In the genomic region with DNA sequence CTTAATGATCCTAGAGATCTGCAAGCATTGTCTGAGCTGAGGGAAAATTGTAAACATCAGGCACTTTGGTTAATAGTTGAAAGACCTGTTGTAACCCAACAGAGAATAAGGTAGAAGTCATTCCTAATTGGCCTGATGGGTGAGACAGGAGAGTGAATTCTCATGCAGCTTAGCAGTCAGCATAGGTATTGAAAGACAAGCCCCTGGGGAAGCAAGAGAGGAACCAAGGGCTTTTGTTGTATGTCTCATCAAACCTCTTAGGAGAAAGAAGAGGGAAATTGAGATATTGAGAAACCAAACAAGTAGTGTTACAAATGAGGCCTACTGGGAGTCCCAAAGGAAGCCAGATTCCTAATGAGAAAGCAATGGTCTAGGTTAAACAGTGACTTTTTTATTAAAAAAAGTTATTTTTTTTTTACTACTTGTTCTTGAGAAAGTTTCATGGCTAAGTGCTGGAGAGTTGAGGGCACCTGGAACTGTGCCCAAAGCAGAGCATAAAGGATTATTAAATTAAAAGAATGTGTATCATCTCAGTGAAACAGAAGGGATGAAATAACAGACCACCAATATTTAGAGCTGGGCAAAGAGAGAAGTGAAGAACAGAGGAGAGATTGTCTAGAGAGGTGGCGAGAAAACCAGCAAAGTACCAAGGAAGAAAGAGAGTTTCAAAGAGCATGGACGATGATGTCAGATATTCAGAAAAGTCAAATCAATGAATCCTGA, we compare ENCODE assay signal across 16 cellular contexts.
DNase-seq lines count a peak whose midpoint lies in the region; ATAC-seq, FAIRE-seq and TF ChIP-seq lines count a peak whose summit lies in the region.
"Had no signal": no experiment of that assay in that cellular context is flagged by ENCODE, and none has a peak within 500 bp of the region (broad histone marks: within the 10 kb centered on the region; RNA-seq: fewer than 3 reads in every experiment).

No MANE protein-coding gene starts in this region.

- ATAC-seq in HepG2 (no peak; the same call in 2 of the 3 replicates), HG03175 (IDR thresholded peaks at IDR 0.05; ENCODE audit: unreplicated experiment) (no peak), GM19397 (IDR thresholded peaks at IDR 0.05; ENCODE audit: unreplicated experiment) (no peak)
- ATAC-seq: activated CD4-positive, CD25-positive, alpha-beta regulatory T cell treated with anti-CD3 and anti-CD28 coated beads, Interleukin-2, amount 50 U/mL, for 24 hours; left lung had no signal

- H3K4me1 ChIP-seq in BLaER1 (peaks cover 25% of the 10 kb centered on the region), H9 (ENCODE audit: insufficient read depth, low read length) (peaks cover 3% of the 10 kb centered on the region; the same call in 1 of the 2 replicates), HepG2 (ENCODE audit: insufficient read depth, low read length) (peaks cover 60% of the 10 kb centered on the region), tibial artery (peaks cover 0 to 25% (median 8%) of the 10 kb centered on the region in 4 donors)
- H3K4me1 ChIP-seq: left lung had no signal

- H2AK5ac ChIP-seq in H9 (ENCODE audit: insufficient read length, low read length): no peak overlapping the region

- TF ChIP-seq POLR2A in HepG2 (IDR thresholded peaks at IDR 0.05; ENCODE audit: insufficient read depth in 1 of 2, low read depth in 2 of 2, low read length in 2 of 2): no peak
- no peak for TF ChIP-seq POLR2A in GM12891 (IDR thresholded peaks at IDR 0.05; ENCODE audit: low read depth, low read length)

- no peak overlapping the region for H3K56ac ChIP-seq in H9 (ENCODE audit: insufficient read length, low read depth, low read length)

- H3K36me3 ChIP-seq in BLaER1 (peaks cover 36% of the 10 kb centered on the region), HepG2 (replicated peaks in 1 of 2; ENCODE audit: control insufficient read depth in 1 of 2, insufficient read depth in 2 of 2, low read length in 2 of 2) (no peaks in the 10 kb centered on the region), tibial artery (no peaks in the 10 kb centered on the region)
- H3K36me3 ChIP-seq: left lung, ovary had no signal

- H3K27ac ChIP-seq in BLaER1 (0 out of 2 replicates have a peak overlapping the region, but pooled peaks have one; percentile 14), H9 (ENCODE audit: insufficient read length, low read depth, low read length) (no peak overlapping the region), HepG2 (ENCODE audit: extremely low read length, insufficient read depth, low read length) (no peak overlapping the region), tibial artery (no peak overlapping the region)
- H3K27ac ChIP-seq: left lung, ovary had no signal

- H4K20me1 ChIP-seq in BLaER1 (no peaks in the 10 kb centered on the region), H9 (ENCODE audit: control insufficient read depth, insufficient read depth, insufficient read length) (no peaks in the 10 kb centered on the region), HepG2 (ENCODE audit: insufficient read depth, low read length) (no peaks in the 10 kb centered on the region)

- peaks cover 27% of the 10 kb centered on the region for H3K9me3 ChIP-seq in BLaER1
- H3K9me3 ChIP-seq in H9 (ENCODE audit: control insufficient read depth, low read depth, low read length): no peaks in the 10 kb centered on the region
- H3K9me3 ChIP-seq in HepG2 (ENCODE audit: low read length): no peaks in the 10 kb centered on the region
- no peaks in the 10 kb centered on the region for H3K9me3 ChIP-seq in tibial artery
- H3K9me3 ChIP-seq: left lung, ovary had no signal

- H3K4ac ChIP-seq in H9 (ENCODE audit: low read depth, low read length): no peak overlapping the region

- no peak overlapping the region for H2BK120ac ChIP-seq in H9 (ENCODE audit: low read depth, low read length, poor library complexity, severe bottlenecking)

- TF ChIP-seq EP300 in HepG2 (IDR thresholded peaks at IDR 0.05; ENCODE audit: low read depth in 2 of 2, low read length in 2 of 2): no peak
- no peak for TF ChIP-seq EP300 in HepG2 (CRISPR knock-in tag; IDR thresholded peaks at IDR 0.05; ENCODE audit: borderline replicate concordance)

- H3K79me2 ChIP-seq in H9 (ENCODE audit: insufficient read depth, low read length) (no peaks in the 10 kb centered on the region), HepG2 (ENCODE audit: insufficient read depth, low read length) (no peaks in the 10 kb centered on the region)

- H3K4me3 ChIP-seq in BLaER1: no peak overlapping the region
- H3K4me3 ChIP-seq in HepG2 (replicated peaks in 1 of 3; ENCODE audit: insufficient read depth in 1 of 3, low read depth in 2 of 3, low read length in 3 of 3): no peak overlapping the region
- H3K4me3 ChIP-seq in tibial artery: no peak overlapping the region
- H3K4me3 ChIP-seq: left lung, ovary had no signal

- TF ChIP-seq CTCF in H9 (conservative IDR thresholded peaks at IDR 0.05) (no peak), HepG2 (CRISPR knock-in tag; IDR thresholded peaks at IDR 0.05) (no peak), tibial artery (IDR thresholded peaks at IDR 0.05) (no peak)

- no peak for DNase-seq in H9
- DNase-seq in SK-MEL-5 (ENCODE audit: low read depth, low spot score): peak; percentile 44
- DNase-seq in HepG2 (ENCODE audit: low spot score): peak; percentile 16
- DNase-seq in tibial artery: no peak
- DNase-seq in GM12891 (ENCODE audit: insufficient read length, low spot score): no peak
- DNase-seq: activated T-cell treated with anti-CD3 and anti-CD28 coated beads, Interleukin-2, amount 50 U/mL, for 48 hours; left lung; NCI-H524 treated with DMSO at 0.1 percent for 48 hours; ovary; SHP77; stimulated activated naive CD4-positive, alpha-beta T cell had no signal

- H3K4me2 ChIP-seq in BLaER1 (peak overlapping the region; percentile 43), H9 (ENCODE audit: insufficient read depth, insufficient read length, low read length) (no peak overlapping the region), HepG2 (ENCODE audit: low read depth, low read length) (no peak overlapping the region)

- no peak overlapping the region for H3K23ac ChIP-seq in H9 (ENCODE audit: insufficient read length, low read depth, low read length)

- H3K36me3 Mint-ChIP-seq in H9 (ENCODE audit: insufficient read depth in 1 of 3, low read depth in 3 of 3): no peaks in the 10 kb centered on the region

- H2AFZ ChIP-seq in H9 (ENCODE audit: low read length) (no peak overlapping the region), HepG2 (ENCODE audit: low read length) (no peak overlapping the region)

- CTCF ChIA-PET in HepG2 (lab: Yijun Ruan, JAX; ENCODE audit: low intra/inter-chr PET ratio, low total read pairs): no interaction called here

- POLR2A ChIA-PET in HepG2 (lab: Yijun Ruan, JAX): no interaction called here

- H2BK5ac ChIP-seq in H9 (ENCODE audit: insufficient read length, low read length): no peak overlapping the region

- no peaks in the 10 kb centered on the region for H3K27me3 Mint-ChIP-seq in H9 (ENCODE audit: low read depth)

- in situ Hi-C loops in SK-MEL-5 (cut with HindIII; ENCODE audit: low pct_unique_long_range_greater_than_20kb, low sequenced_read_pairs): no loop called here
- in situ Hi-C loops in HepG2 (cut with HindIII; ENCODE audit: extremely low pct_ligation_motif_present, low pct_unique_long_range_greater_than_20kb): no loop called here

- H3K27me3 ChIP-seq in BLaER1: no peaks in the 10 kb centered on the region
- H3K27me3 ChIP-seq in H9 (ENCODE audit: insufficient read depth, low read length): no peaks in the 10 kb centered on the region
- H3K27me3 ChIP-seq in HepG2 (ENCODE audit: control insufficient read depth in 1 of 2, insufficient read depth in 2 of 2, low read length in 2 of 2): peaks cover 0 to 29% of the 10 kb centered on the region in 2 experiments; a peak in 2 of 5 replicates
- no peaks in the 10 kb centered on the region for H3K27me3 ChIP-seq in tibial artery
- H3K27me3 ChIP-seq: left lung, ovary had no signal

- H4K91ac ChIP-seq in H9 (ENCODE audit: insufficient read length, low read depth, low read length): no peak overlapping the region

- no peak for FAIRE-seq in HepG2 (lab: Jason Lieb, UNC)
- FAIRE-seq in GM12891 (lab: Jason Lieb, UNC): no peak
- FAIRE-seq: GM18507 had no signal

- H3K4me3 Mint-ChIP-seq in H9: no peak overlapping the region

- no peak overlapping the region for H3K18ac ChIP-seq in H9 (ENCODE audit: insufficient read length, low read depth, low read length)

- H3K79me1 ChIP-seq in H9 (ENCODE audit: insufficient read depth, low read depth, low read length, poor library complexity, severe bottlenecking): no peaks in the 10 kb centered on the region

- peaks cover 25 to 34% of the 10 kb centered on the region in 2 experiments for H3K4me1 Mint-ChIP-seq in H9

- intact Hi-C loops in HepG2 (cut with micrococcal nuclease; ENCODE audit: unreplicated experiment) (no loop called here), tibial artery (cut with DNase I; ENCODE audit: low total_unique reads) (no loop called here)

- no peak overlapping the region for H2BK12ac ChIP-seq in H9 (ENCODE audit: insufficient read length, low read depth, low read length)

- peak overlapping the region in 2 of 3 experiments; percentile 19 to 85; a peak in 4 of 7 replicates for H3K27ac Mint-ChIP-seq in H9

- WGBS in H9 (ENCODE audit: extremely low coverage, insufficient read length, low lambda C conversion rate): no CpG with 5 or more reads among the region's 2 CpGs
- WGBS in HepG2 (ENCODE audit: low lambda C conversion rate): 94% methylated on average over 2 of the region's 2 CpGs

- H2BK20ac ChIP-seq in H9 (ENCODE audit: low read depth, low read length, poor library complexity, severe bottlenecking): no peak overlapping the region

- no TSS peak for BruUV-seq in HepG2 (replicated peaks; lab: Mats Ljungman, UMichigan)

- no peak overlapping the region for H3K14ac ChIP-seq in H9 (ENCODE audit: insufficient read depth, low read length)

- no peaks in the 10 kb centered on the region for H3K23me2 ChIP-seq in H9 (ENCODE audit: insufficient read length, low read depth, low read length, poor library complexity, severe bottlenecking)

- no peak overlapping the region for H4K8ac ChIP-seq in H9 (replicated peaks; ENCODE audit: insufficient read length, low read depth, low read length)

- H4K5ac ChIP-seq in H9 (ENCODE audit: insufficient read length, low read depth, low read length): no peak overlapping the region

- no peak overlapping the region for H3K9ac ChIP-seq in BLaER1
- no peak overlapping the region for H3K9ac ChIP-seq in H9 (ENCODE audit: extremely low read depth, insufficient read length, low read length)
- H3K9ac ChIP-seq in HepG2 (ENCODE audit: insufficient read depth, low read depth, low read length): no peak overlapping the region

- no peak for TF ChIP-seq RAD21 in HepG2 (CRISPR knock-in tag; IDR thresholded peaks at IDR 0.05)

- H2BK15ac ChIP-seq in H9 (ENCODE audit: low read depth, low read length): no peak overlapping the region

- no peak overlapping the region for H3T11ph ChIP-seq in H9 (ENCODE audit: low read length)

- H3K9me3 Mint-ChIP-seq in H9: no peaks in the 10 kb centered on the region

TF ChIP-seq in HepG2, 621 proteins besides CTCF, POLR2A, EP300 and RAD21 (continues in another document):
- TF ChIP-seq ATRX (CRISPR knock-in tag; IDR thresholded peaks at IDR 0.05; ENCODE audit: borderline replicate concordance) (no peak), CENPT (CRISPR knock-in tag; IDR thresholded peaks at IDR 0.05; ENCODE audit: low read depth) (no peak)

TF ChIP-seq in GM12891, 5 proteins besides CTCF, POLR2A, EP300 and RAD21 (continues in another document):
- TF ChIP-seq POU2F2 (IDR thresholded peaks at IDR 0.05; ENCODE audit: low read depth, low read length): no peak
- TF ChIP-seq TAF1 (IDR thresholded peaks at IDR 0.05; ENCODE audit: low read depth, low read length): no peak

Comparison
In these comparisons a context has a peak if more than half of its experiments do, and no peak if none do; other contexts are left out.
1. DNase-seq: peak in SK-MEL-5 (single experiment) and HepG2 (single experiment); none in H9 (single experiment), tibial artery (0 of 2) and GM12891 (single experiment).